Comparison of ENCODE assay signal across 16 cellular contexts in the genomic region with DNA sequence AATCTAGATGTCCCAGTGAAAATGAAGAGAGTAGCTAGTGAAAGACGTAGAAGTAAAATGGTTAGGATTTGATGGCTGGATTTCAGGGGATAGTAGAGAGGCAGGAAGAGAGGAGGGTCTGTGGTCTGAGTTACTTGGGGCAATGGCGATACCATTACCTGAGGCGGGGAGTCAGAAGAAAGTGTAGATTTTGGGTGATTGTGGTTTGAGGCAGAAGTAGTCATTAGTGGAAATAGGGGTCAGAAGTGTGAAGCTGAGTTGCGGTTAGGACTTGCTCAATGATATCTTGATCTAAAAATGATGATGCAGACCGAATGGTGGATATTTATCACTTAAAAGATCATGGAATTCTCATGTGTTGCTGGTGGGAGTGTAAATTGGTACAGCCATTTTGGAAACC.
"Had no signal": no experiment of that assay in that cellular context is flagged by ENCODE, and none has a peak within 500 bp of the region (broad histone marks: within the 10 kb centered on the region; RNA-seq: fewer than 3 reads in every experiment).

No MANE protein-coding gene starts in this region.

- H3K27me3 Mint-ChIP-seq: activated naive CD4-positive, alpha-beta T cell treated with anti-CD3 and anti-CD28 coated beads, Interleukin-2, amount 10 ng/mL, durations not matched to agents 7 days and 5 days; T-helper 17 cell had no signal

- DNase-seq: activated CD4-positive, alpha-beta T cell treated with anti-CD3 and anti-CD28 coated beads for 48 hours; activated effector memory CD4-positive, alpha-beta T cell treated with Interleukin-2 at 50 U/mL for 16 hours; activated naive CD4-positive, alpha-beta T cell treated with anti-CD3 and anti-CD28 coated beads, Interleukin-2, amount 10 ng/mL, durations not matched to agents 7 days and 5 days; activated T-cell treated with anti-CD3 and anti-CD28 coated beads, Interleukin-2, amount 50 U/mL, for 1 hour; effector CD4-positive, alpha-beta T cell; esophagus squamous epithelium; heart right ventricle; kidney glomerular epithelial cell; left ventricle myocardium inferior; mammary epithelial cell; T-helper 17 cell; upper lobe of left lung; WERI-Rb-1 had no signal

- ATAC-seq: heart right ventricle, T-helper 17 cell had no signal

- H3K27ac Mint-ChIP-seq: T-helper 17 cell had no signal

- H3K27me3 ChIP-seq: esophagus squamous epithelium, heart right ventricle, right atrium auricular region, upper lobe of left lung had no signal

- H3K4me3 Mint-ChIP-seq: activated naive CD4-positive, alpha-beta T cell treated with anti-CD3 and anti-CD28 coated beads, Interleukin-2, amount 10 ng/mL, durations not matched to agents 7 days and 5 days; T-helper 17 cell had no signal

- H3K9me3 ChIP-seq: esophagus squamous epithelium, heart right ventricle, left ventricle myocardium inferior, prostate gland, right atrium auricular region, thoracic aorta, upper lobe of left lung had no signal

- H3K9me3 Mint-ChIP-seq: activated naive CD4-positive, alpha-beta T cell treated with anti-CD3 and anti-CD28 coated beads, Interleukin-2, amount 10 ng/mL, durations not matched to agents 7 days and 5 days had no signal

- H3K4me1 ChIP-seq: upper lobe of left lung had no signal

- H3K27ac ChIP-seq: esophagus squamous epithelium, heart right ventricle, left ventricle myocardium inferior, prostate gland, right atrium auricular region, thoracic aorta, upper lobe of left lung, WERI-Rb-1 had no signal

- H3K36me3 ChIP-seq: prostate gland, right atrium auricular region had no signal

- H3K4me3 ChIP-seq: esophagus squamous epithelium, heart right ventricle, left ventricle myocardium inferior, prostate gland, right atrium auricular region, thoracic aorta, upper lobe of left lung had no signal
